In the genomic region with DNA sequence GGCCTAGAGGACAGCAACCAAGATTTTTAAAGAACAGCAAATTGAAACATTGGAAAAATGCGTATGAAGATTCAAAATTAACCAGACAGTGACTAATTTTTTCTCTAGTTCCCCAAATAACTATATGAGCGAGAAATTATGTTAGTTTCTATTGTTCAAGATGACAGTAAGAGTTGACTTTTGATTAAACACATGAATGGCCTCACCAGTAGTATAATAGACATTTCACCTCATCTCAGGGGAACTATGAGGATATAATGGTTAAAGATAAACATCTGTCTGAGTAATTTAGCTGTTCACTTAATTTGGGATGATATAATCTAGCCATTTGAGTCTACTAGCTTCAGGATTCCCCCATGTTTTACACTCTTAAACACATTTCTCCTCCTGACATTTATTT, we compare ENCODE assay signal across 30 cellular contexts.
"Had no signal": no experiment of that assay in that cellular context is flagged by ENCODE, and none has a peak within 500 bp of the region (broad histone marks: within the 10 kb centered on the region; RNA-seq: fewer than 3 reads in every experiment).

No MANE protein-coding gene starts in this region.

- H3K4me3 ChIP-seq: adrenal gland, body of pancreas, esophagus muscularis mucosa, gastrocnemius medialis, heart right ventricle had no signal

- H3K27me3 ChIP-seq: adrenal gland, body of pancreas, esophagus muscularis mucosa, foreskin keratinocyte, gastrocnemius medialis, heart right ventricle had no signal

- H3K27ac ChIP-seq: adrenal gland, body of pancreas, esophagus muscularis mucosa, foreskin keratinocyte, gastrocnemius medialis, heart right ventricle had no signal

- FAIRE-seq: colon had no signal

- H3K36me3 ChIP-seq: adrenal gland, esophagus muscularis mucosa, gastrocnemius medialis, heart right ventricle had no signal

- DNase-seq: activated CD4-positive, alpha-beta memory T cell treated with anti-CD3 and anti-CD28 coated beads for 36 hours; activated CD4-positive, alpha-beta T cell treated with anti-CD3 and anti-CD28 coated beads for 36 hours; activated CD4-positive, alpha-beta T cell treated with anti-CD3 and anti-CD28 coated beads, Interleukin-2, amount 10 ng/mL, durations not matched to agents 24 days and 14 days; activated CD4-positive, CD25-positive, alpha-beta regulatory T cell; activated CD4-positive, CD25-positive, alpha-beta regulatory T cell treated with anti-CD3 and anti-CD28 coated beads, Interleukin-2, amount 50 U/mL, for 72 hours; activated CD8-positive, alpha-beta memory T cell treated with anti-CD3 and anti-CD28 coated beads, Interleukin-2, amount 10 ng/mL, durations not matched to agents 7 days and 5 days; activated CD8-positive, alpha-beta memory T cell treated with anti-CD3 and anti-CD28 coated beads, Interleukin-2, amount 50 U/mL, for 4 hours; activated CD8-positive, alpha-beta T cell treated with anti-CD3 and anti-CD28 coated beads, Interleukin-2, amount 10 ng/mL, durations not matched to agents 7 days and 5 days; activated effector memory CD4-positive, alpha-beta T cell treated with anti-CD3 and anti-CD28 coated beads, Interleukin-2, amount 50 U/mL, for 16 hours; activated naive CD4-positive, alpha-beta T cell treated with anti-CD3 and anti-CD28 coated beads for 36 hours; activated naive CD8-positive, alpha-beta T cell treated with anti-CD3 and anti-CD28 coated beads for 36 hours; activated naive CD8-positive, alpha-beta T cell treated with anti-CD3 and anti-CD28 coated beads, Interleukin-2, amount 50 U/mL, for 24 hours; activated T-cell treated with anti-CD3 and anti-CD28 coated beads, Interleukin-2, amount 50 U/mL, for 1 hour; activated T-cell treated with anti-CD3 and anti-CD28 coated beads, Interleukin-2, amount 50 U/mL, for 48 hours; adrenal gland; amygdala; aorta; body of pancreas; caudate nucleus; cortex of kidney; dermis blood vessel endothelial cell; effector CD4-positive, alpha-beta T cell; effector memory CD8-positive, alpha-beta T cell; erythroblast; foreskin keratinocyte; gastrocnemius medialis; heart right ventricle; T-helper 2 cell had no signal

- H3K9me3 ChIP-seq: adrenal gland, body of pancreas, esophagus muscularis mucosa, gastrocnemius medialis had no signal

- H3K4me1 ChIP-seq: adrenal gland, body of pancreas, esophagus muscularis mucosa, foreskin keratinocyte, gastrocnemius medialis, heart right ventricle had no signal

- ATAC-seq: activated CD4-positive, alpha-beta T cell treated with anti-CD3 and anti-CD28 coated beads for 36 hours; activated CD8-positive, alpha-beta memory T cell treated with anti-CD3 and anti-CD28 coated beads, Interleukin-2, amount 10 ng/mL, durations not matched to agents 7 days and 5 days; activated CD8-positive, alpha-beta T cell treated with anti-CD3 and anti-CD28 coated beads, Interleukin-2, amount 10 ng/mL, durations not matched to agents 7 days and 5 days; activated naive CD8-positive, alpha-beta T cell treated with anti-CD3 and anti-CD28 coated beads, Interleukin-2, amount 50 U/mL, for 24 hours; body of pancreas; effector memory CD8-positive, alpha-beta T cell; foreskin keratinocyte; gastrocnemius medialis; heart right ventricle had no signal
